In genomic region chr1:11571906-11572616, GRCh38 we compare ENCODE assay signal across 14 cellular contexts.
DNase-seq lines count a peak whose midpoint lies in the region; ATAC-seq and TF ChIP-seq lines count a peak whose summit lies in the region.
"Had no signal": no experiment of that assay in that cellular context is flagged by ENCODE, and none has a peak within 500 bp of the region (broad histone marks: within the 10 kb centered on the region; RNA-seq: fewer than 3 reads in every experiment).

No MANE protein-coding gene starts in this region.

- H3K9me3 ChIP-seq in Karpas-422 (ENCODE audit: low read length) (no peaks in the 10 kb centered on the region), osteoblast (ENCODE audit: low read depth, low read length) (no peaks in the 10 kb centered on the region)
- H3K9me3 ChIP-seq: mucosa of descending colon, SJSA1, suprapubic skin had no signal

- TF ChIP-seq CTCF in osteoblast (IDR thresholded peaks at IDR 0.05; ENCODE audit: extremely low read depth, low read depth, low read length), result peak; percentile 18

- H3K4me1 ChIP-seq in Karpas-422 (ENCODE audit: low read length) (peaks cover 32% of the 10 kb centered on the region), osteoblast (ENCODE audit: insufficient read depth, low read length) (no peaks in the 10 kb centered on the region)
- H3K4me1 ChIP-seq: SJSA1, suprapubic skin had no signal

- H3K27ac ChIP-seq in Karpas-422 (ENCODE audit: low read length) (no peak overlapping the region), osteoblast (ENCODE audit: low read depth, low read length) (no peak overlapping the region)
- H3K27ac ChIP-seq: SJSA1, suprapubic skin had no signal

- H2AFZ ChIP-seq in Karpas-422 (ENCODE audit: low read length), result no peak overlapping the region
- no peak overlapping the region for H2AFZ ChIP-seq in osteoblast (ENCODE audit: low read length)

- no peak overlapping the region for H3K9ac ChIP-seq in Karpas-422 (ENCODE audit: low read length)

- peak; percentile 40 to 45 for DNase-seq in activated T-cell treated with anti-CD3 and anti-CD28 coated beads, Interleukin-2, amount 50 U/mL, for 48 hours
- DNase-seq in activated T-cell treated with anti-CD3 and anti-CD28 coated beads for 4 hours (no peak), Karpas-422 (peak; percentile 87), osteoblast (ENCODE audit: insufficient read length, low spot score, missing footprints) (no peak), NK-92 (lab: John Stamatoyannopoulos, UW; ENCODE audit: unreplicated experiment) (no peak)
- DNase-seq in activated naive CD8-positive, alpha-beta T cell treated with anti-CD3 and anti-CD28 coated beads, Interleukin-2, amount 50 U/mL, for 24 hours, result peak; percentile 8
- DNase-seq: activated CD8-positive, alpha-beta memory T cell treated with anti-CD3 and anti-CD28 coated beads, Interleukin-2, amount 50 U/mL, for 4 hours had no signal

- no peaks in the 10 kb centered on the region for H3K9me2 ChIP-seq in Karpas-422 (replicated peaks; ENCODE audit: insufficient read depth, low read length)

- ATAC-seq in activated naive CD8-positive, alpha-beta T cell treated with anti-CD3 and anti-CD28 coated beads, Interleukin-2, amount 50 U/mL, for 24 hours, result no peak
- ATAC-seq in GM21576 (IDR thresholded peaks at IDR 0.05; ENCODE audit: unreplicated experiment) (no peak), HG03354 (IDR thresholded peaks at IDR 0.05; ENCODE audit: poor library complexity, severe bottlenecking, unreplicated experiment) (no peak)
- ATAC-seq: mucosa of descending colon had no signal

- H3K4me3 ChIP-seq in Karpas-422 (ENCODE audit: low read length), result no peak overlapping the region
- H3K4me3 ChIP-seq in osteoblast (ENCODE audit: insufficient read depth, low read length), result no peak overlapping the region
- H3K4me3 ChIP-seq: mucosa of descending colon, SJSA1, suprapubic skin had no signal

- H3K36me3 ChIP-seq in Karpas-422 (ENCODE audit: insufficient read depth, low read length) (no peaks in the 10 kb centered on the region), osteoblast (ENCODE audit: insufficient read depth, low read length) (no peaks in the 10 kb centered on the region)
- H3K36me3 ChIP-seq: SJSA1, suprapubic skin had no signal

- no peak overlapping the region for H3K4me3 Mint-ChIP-seq in activated naive CD8-positive, alpha-beta T cell treated with anti-CD3 and anti-CD28 coated beads, Interleukin-2, amount 50 U/mL, for 24 hours
- H3K4me3 Mint-ChIP-seq: B cell, brain had no signal

- H3K4me2 ChIP-seq in Karpas-422 (ENCODE audit: low read depth, low read length, poor library complexity, severe bottlenecking) (no peak overlapping the region), osteoblast (ENCODE audit: insufficient read depth, low read length) (no peak overlapping the region)

- H3K79me2 ChIP-seq in Karpas-422 (ENCODE audit: low read length) (no peaks in the 10 kb centered on the region), osteoblast (ENCODE audit: insufficient read depth, low read length) (no peaks in the 10 kb centered on the region)

- H4K20me1 ChIP-seq in Karpas-422 (ENCODE audit: insufficient read depth, low read depth, low read length) (no peaks in the 10 kb centered on the region; the same call in 1 of the 2 replicates), osteoblast (ENCODE audit: insufficient read depth, low read length) (no peaks in the 10 kb centered on the region)

- H3K27ac Mint-ChIP-seq in activated naive CD8-positive, alpha-beta T cell treated with anti-CD3 and anti-CD28 coated beads, Interleukin-2, amount 50 U/mL, for 24 hours, result no peak overlapping the region
- H3K27ac Mint-ChIP-seq: B cell had no signal

- H3K4me1 Mint-ChIP-seq in activated naive CD8-positive, alpha-beta T cell treated with anti-CD3 and anti-CD28 coated beads, Interleukin-2, amount 50 U/mL, for 24 hours, result no peaks in the 10 kb centered on the region
- H3K4me1 Mint-ChIP-seq: B cell had no signal

- no peaks in the 10 kb centered on the region for H3K9me3 Mint-ChIP-seq in activated naive CD8-positive, alpha-beta T cell treated with anti-CD3 and anti-CD28 coated beads, Interleukin-2, amount 50 U/mL, for 24 hours

- H3K27me3 ChIP-seq in Karpas-422 (ENCODE audit: low read length) (no peaks in the 10 kb centered on the region), osteoblast (ENCODE audit: insufficient read depth, low read length) (peaks cover 16% of the 10 kb centered on the region)

- H3K36me3 Mint-ChIP-seq in activated naive CD8-positive, alpha-beta T cell treated with anti-CD3 and anti-CD28 coated beads, Interleukin-2, amount 50 U/mL, for 24 hours (ENCODE audit: low read depth), result no peaks in the 10 kb centered on the region
- H3K36me3 Mint-ChIP-seq: brain had no signal

- H3K27me3 Mint-ChIP-seq in activated naive CD8-positive, alpha-beta T cell treated with anti-CD3 and anti-CD28 coated beads, Interleukin-2, amount 50 U/mL, for 24 hours, result peaks cover 4% of the 10 kb centered on the region

Comparison
In these comparisons a context has a peak if more than half of its experiments do, and no peak if none do; other contexts are left out.
1. DNase-seq: peak in activated T-cell treated with anti-CD3 and anti-CD28 coated beads, Interleukin-2, amount 50 U/mL, for 48 hours (2 of 2), Karpas-422 (single experiment) and activated naive CD8-positive, alpha-beta T cell treated with anti-CD3 and anti-CD28 coated beads, Interleukin-2, amount 50 U/mL, for 24 hours (single experiment); none in activated T-cell treated with anti-CD3 and anti-CD28 coated beads for 4 hours (single experiment), osteoblast (single experiment) and NK-92 (single experiment).